In the genomic region with DNA sequence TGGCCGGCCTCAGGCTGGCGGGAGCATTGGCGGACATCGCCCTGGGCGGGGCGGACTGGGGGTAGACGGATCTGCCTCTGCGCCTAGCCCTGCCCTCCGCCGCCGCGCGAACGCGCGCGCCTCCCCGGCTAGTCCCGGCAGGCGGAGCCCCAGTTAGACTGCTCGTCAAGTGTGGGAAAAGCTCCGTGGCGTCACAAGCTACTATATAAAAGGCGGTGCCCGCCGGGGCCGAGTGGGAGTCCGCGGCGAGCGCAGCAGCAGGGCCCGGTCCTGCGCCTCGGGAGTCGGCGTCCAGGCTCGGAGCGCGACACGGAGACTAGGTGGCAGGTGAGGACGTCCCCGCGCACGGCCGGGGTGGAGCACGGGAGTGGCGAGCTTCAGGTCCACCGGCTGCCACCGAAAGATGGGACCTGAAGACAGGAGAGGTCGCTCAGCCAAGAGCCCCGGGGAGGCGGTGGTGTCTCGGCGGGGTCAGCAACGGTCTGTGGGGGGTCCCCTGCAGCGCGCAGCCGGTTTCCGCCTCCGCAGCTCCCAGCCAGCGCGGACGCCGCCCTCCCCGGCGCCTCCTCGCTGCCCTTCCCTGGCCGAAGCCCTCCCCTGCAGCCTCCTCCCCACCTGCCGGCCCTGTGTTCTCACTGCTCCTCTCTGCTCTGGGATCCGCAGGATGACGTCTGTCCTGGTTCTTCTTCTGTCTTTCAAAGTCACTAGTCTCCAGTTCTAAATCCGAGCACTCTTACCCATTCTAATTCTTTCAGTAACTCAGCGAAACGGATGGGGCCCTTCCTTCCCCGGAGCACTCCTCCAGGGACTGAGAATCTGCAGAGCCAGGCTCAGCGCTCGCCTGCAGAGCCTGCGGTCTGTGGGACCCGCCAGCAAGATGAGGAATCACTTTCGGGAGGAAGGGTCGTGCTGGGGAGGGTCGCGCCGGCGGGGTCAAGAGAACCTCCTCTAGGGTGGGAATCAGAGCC, we compare ENCODE assay signal across 8 cellular contexts. TPM values are rescaled to one million over a fixed set of nuclear protein-coding genes. Genes with fewer than 3 reads are reported as not detected.
DNase-seq lines count a peak whose midpoint lies in the region; ATAC-seq, FAIRE-seq and TF ChIP-seq lines count a peak whose summit lies in the region.

No MANE protein-coding gene starts in this region.

- peak overlapping the region; percentile 66 for H3K4me3 ChIP-seq in astrocyte of the cerebellum (ENCODE audit: low read depth, low read length)
- peak overlapping the region; percentile 76 for H3K4me3 ChIP-seq in hepatocyte
- H3K4me3 ChIP-seq in retinal pigment epithelial cell (ENCODE audit: low read length) = peak overlapping the region; percentile 57

- DNase-seq in GM12892 (ENCODE audit: insufficient read length) = peak; percentile 80
- DNase-seq in NCI-H1694 (lab: John Stamatoyannopoulos, UW) = peak; percentile 55
- DNase-seq in T1000 (lab: John Stamatoyannopoulos, UW) = peak; percentile 82
- DNase-seq in astrocyte of the cerebellum (ENCODE audit: low read depth) = peak; percentile 74
- DNase-seq in hepatocyte (ENCODE audit: low spot score) = peak; percentile 96
- no peak for DNase-seq in retinal pigment epithelial cell (ENCODE audit: low read depth)
- DNase-seq in NAMALWA (ENCODE audit: low spot score) = no peak

- 6% methylated on average over 39 of the region's 85 CpGs for WGBS in hepatocyte (ENCODE audit: low lambda C conversion rate, missing lambda C conversion rate)

- H3K79me2 ChIP-seq in hepatocyte = peaks cover 25% of the 10 kb centered on the region

- no peaks in the 10 kb centered on the region for H3K4me1 ChIP-seq in hepatocyte (ENCODE audit: insufficient read depth)

- TF ChIP-seq POLR2A in GM12892 (IDR thresholded peaks at IDR 0.05; ENCODE audit: low read depth, low read length) = peak; percentile 87

- no peaks in the 10 kb centered on the region for H3K9me2 ChIP-seq in hepatocyte (replicated peaks; ENCODE audit: insufficient read depth)

- in situ Hi-C loops in astrocyte of the cerebellum (cut with HindIII; ENCODE audit: low sequenced_read_pairs) = no loop called here

- TF ChIP-seq CTCF in astrocyte of the cerebellum (IDR thresholded peaks at IDR 0.05; ENCODE audit: low read depth, low read length, missing control alignments) (no peak), hepatocyte (IDR thresholded peaks at IDR 0.05; ENCODE audit: poor library complexity) (peak; percentile 3), retinal pigment epithelial cell (conservative IDR thresholded peaks at IDR 0.05; ENCODE audit: low read depth, low read length) (no peak)

- H4K20me1 ChIP-seq in hepatocyte (ENCODE audit: insufficient read depth, poor library complexity, severe bottlenecking) = no peaks in the 10 kb centered on the region

- peak overlapping the region; percentile 64 for H2AFZ ChIP-seq in hepatocyte

- ATAC-seq in HG02678 (IDR thresholded peaks at IDR 0.05; ENCODE audit: unreplicated experiment) = peak; percentile 77

- H3K36me3 ChIP-seq in hepatocyte (replicated peaks; ENCODE audit: insufficient read depth, low read depth) = no peaks in the 10 kb centered on the region

- no peaks in the 10 kb centered on the region for H3K9me3 ChIP-seq in hepatocyte (ENCODE audit: low read depth)

- peak; percentile 36 for FAIRE-seq in GM12892 (lab: Jason Lieb, UNC)

- H3K27ac ChIP-seq in hepatocyte = peak overlapping the region; percentile 90

- no peaks in the 10 kb centered on the region for H3K27me3 ChIP-seq in hepatocyte

- H3K4me2 ChIP-seq in hepatocyte = peak overlapping the region; percentile 87

RNA-seq across cellular contexts. Expression of gene RIPK1, which starts 4.3 kb away (rescaled TPM):
- polyA plus RNA-seq in GM12892 (2012; ENCODE audit: missing spikeins) = 4.1 TPM
- total RNA-seq in hepatocyte = 16.2 and 21.0 TPM in 2 replicates
- polyA plus RNA-seq in hepatocyte = 14.0 and 14.6 TPM in 2 replicates

RNA-seq across cellular contexts. Expression of gene BPHL, which starts 54.5 kb away (rescaled TPM):
- 18.2 TPM for polyA plus RNA-seq in GM12892 (2012; ENCODE audit: missing spikeins)
- total RNA-seq in hepatocyte = 42.4 and 52.0 TPM in 2 replicates
- polyA plus RNA-seq in hepatocyte = 61.2 and 77.0 TPM in 2 replicates

Comparison
In these comparisons a context has a peak if more than half of its experiments do, and no peak if none do; other contexts are left out.
1. DNase-seq: peak in GM12892 (single experiment), NCI-H1694 (single experiment), T1000 (single experiment), astrocyte of the cerebellum (single experiment) and hepatocyte (single experiment); none in retinal pigment epithelial cell (single experiment) and NAMALWA (single experiment).
2. Peak in every context shown above with its lines, with median percentiles within 50 percentile points of each other: H3K4me3 ChIP-seq.